ENCODE assay signal across 1 cellular context in the genomic region with DNA sequence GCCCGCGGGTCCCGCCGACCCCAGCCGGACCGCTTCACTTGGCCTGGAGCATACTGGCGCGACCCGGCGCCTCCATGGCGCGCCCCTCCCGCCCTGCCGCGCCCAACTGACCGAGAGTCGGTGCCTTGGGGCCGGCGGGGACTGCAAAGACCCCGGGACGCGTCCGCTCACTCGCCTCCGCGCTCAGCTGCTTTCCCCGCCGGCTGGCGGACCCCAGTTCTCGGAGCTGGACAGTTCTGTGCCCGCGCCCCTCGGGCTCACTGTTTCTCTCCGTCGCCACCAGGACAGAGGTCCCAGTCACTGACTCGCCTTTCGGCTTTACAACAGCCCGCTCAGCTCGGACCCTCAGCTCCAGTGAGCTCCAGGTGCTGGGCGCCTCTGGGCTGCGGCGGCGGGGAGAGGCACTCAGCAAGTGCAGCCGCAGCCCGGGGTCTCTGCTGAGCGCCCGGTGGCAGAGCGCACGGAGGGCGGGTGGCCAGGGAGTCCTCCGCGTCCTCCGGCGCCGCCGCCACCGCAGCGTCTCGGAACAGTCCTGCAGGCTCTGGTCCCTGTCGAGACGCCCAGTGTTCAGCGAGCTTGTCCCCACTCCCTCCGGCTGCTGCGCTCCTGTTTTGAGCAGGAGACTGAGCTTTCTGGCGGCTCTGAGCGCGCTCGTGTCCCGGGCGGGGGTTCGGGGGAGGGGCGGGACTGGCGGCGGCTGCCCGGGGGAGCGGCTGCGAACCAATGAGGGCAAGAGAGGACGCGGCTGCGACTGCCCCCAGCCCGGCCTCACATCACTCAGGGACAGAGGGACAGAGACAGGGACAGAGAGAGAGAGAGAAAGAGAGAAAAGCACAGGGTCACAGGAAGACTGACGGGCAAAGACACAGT.
TF ChIP-seq lines count a peak whose summit lies in the region.

A gene (minus strand): TSS at position 637 of the 870 bp plus-strand sequence. CDS start 638 bp downstream, outside the sequence.

TF ChIP-seq in GM12878, 131 proteins besides CTCF, POLR2A, EP300 and RAD21 (continued from another document):
- TF ChIP-seq SUZ12 (IDR thresholded peaks at IDR 0.05; ENCODE audit: unreplicated experiment): peak; percentile 66
